In the genomic region with DNA sequence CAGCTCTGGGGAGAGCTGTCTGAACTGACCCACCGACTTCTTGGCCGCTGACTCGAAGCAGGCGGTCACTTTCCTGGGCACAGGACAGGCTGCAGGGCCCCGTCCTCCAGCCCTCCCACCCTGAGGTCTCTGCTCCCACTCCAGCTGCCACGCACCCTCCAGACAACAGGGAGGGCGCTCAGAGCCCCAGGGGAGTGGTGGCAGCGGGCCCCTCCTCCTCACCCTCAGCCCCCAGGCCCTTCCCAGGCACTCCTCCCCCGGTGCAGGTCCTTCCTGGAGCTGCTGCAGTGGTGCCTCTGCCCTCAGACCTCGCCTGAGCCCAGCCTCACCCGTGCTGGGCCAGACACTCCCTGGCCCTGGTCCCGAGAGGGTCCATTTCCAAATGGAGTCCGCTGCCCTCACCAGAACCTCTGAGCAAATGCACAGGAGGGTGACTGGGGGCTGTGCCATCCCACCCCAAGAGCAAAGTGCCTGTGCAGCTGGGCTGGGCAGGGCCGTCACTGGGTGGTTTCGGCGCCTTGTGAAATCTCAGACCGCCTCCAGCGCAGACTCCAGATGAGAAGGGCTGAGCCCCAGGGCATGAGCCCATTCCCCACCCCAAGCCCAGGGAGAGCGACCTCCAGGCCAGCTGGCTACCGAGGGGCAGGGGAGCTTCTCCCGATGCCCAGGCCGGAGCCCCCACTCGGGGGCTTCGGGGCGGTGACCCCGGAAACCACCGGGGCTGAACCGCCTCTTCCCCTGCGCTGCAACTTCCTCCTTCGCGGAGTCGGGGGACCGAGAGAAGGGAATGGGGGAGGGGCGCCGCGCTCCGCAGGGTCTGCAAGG, we compare ENCODE assay signal across 8 cellular contexts. TPM values are rescaled to one million over a fixed set of nuclear protein-coding genes. Genes with fewer than 3 reads are reported as not detected.
DNase-seq lines count a peak whose midpoint lies in the region; ATAC-seq and TF ChIP-seq lines count a peak whose summit lies in the region.

No MANE protein-coding gene starts in this region.

- H3K4me1 Mint-ChIP-seq in activated CD4-positive, alpha-beta T cell treated with anti-CD3 and anti-CD28 coated beads for 36 hours, result peaks cover 15% of the 10 kb centered on the region

- POLR2A ChIA-PET in activated CD4-positive, alpha-beta T cell treated with anti-CD3 and anti-CD28 coated beads for 36 hours (lab: Charles Lee), result interaction anchor here (0.8 kb wide), 1 partner anchor 13 kb away, joined by 5 read pairs; no protein-coding TSS in a partner anchor
- POLR2A ChIA-PET in RWPE1 (lab: Yijun Ruan, JAX; ENCODE audit: low non-redundant PET), result no interaction called here

- no peaks in the 10 kb centered on the region for H3K27me3 Mint-ChIP-seq in activated CD4-positive, alpha-beta T cell treated with anti-CD3 and anti-CD28 coated beads for 36 hours

- H3K9me3 Mint-ChIP-seq in activated CD4-positive, alpha-beta T cell treated with anti-CD3 and anti-CD28 coated beads for 36 hours (ENCODE audit: low read depth), result no peaks in the 10 kb centered on the region

- H3K9ac ChIP-seq in mucosa of stomach (ENCODE audit: low read length), result peak overlapping the region; percentile 81

- peak; percentile 48 for DNase-seq in activated CD4-positive, alpha-beta T cell treated with anti-CD3 and anti-CD28 coated beads for 36 hours
- no peak for DNase-seq in activated CD4-positive, alpha-beta T cell treated with anti-CD3 and anti-CD28 coated beads, Interleukin-2, amount 50 U/mL, for 4 hours
- DNase-seq in RWPE1 (ENCODE audit: low spot score), result no peak
- DNase-seq in ecto neural progenitor cell (ENCODE audit: low spot score), result peak; percentile 70
- DNase-seq in vagina (ENCODE audit: extremely low spot score in 2 of 2), result no peak
- no peak for DNase-seq in posterior cingulate gyrus

- intact Hi-C loops in activated CD4-positive, alpha-beta T cell treated with anti-CD3 and anti-CD28 coated beads for 36 hours (cut with DNase I, micrococcal nuclease), result loop anchor here in 1 of 2 experiments (2.0 kb wide), 3 partner anchors 15 to 197 kb away; partner anchors contain the start of gene ZFPM1
- intact Hi-C loops in vagina (cut with DNase I), result no loop called here
- intact Hi-C loops in posterior cingulate gyrus (cut with DNase I), result no loop called here

- H3K4me3 Mint-ChIP-seq in activated CD4-positive, alpha-beta T cell treated with anti-CD3 and anti-CD28 coated beads for 36 hours, result peak overlapping the region; percentile 85

- H3K36me3 ChIP-seq in mucosa of stomach (ENCODE audit: control insufficient read depth, insufficient read depth, low read length) (no peaks in the 10 kb centered on the region), vagina (no peaks in the 10 kb centered on the region)

- H3K27me3 ChIP-seq in mucosa of stomach (ENCODE audit: control insufficient read depth, insufficient read depth, low read length) (no peaks in the 10 kb centered on the region), vagina (no peaks in the 10 kb centered on the region)

- peak overlapping the region; percentile 71 for H3K27ac ChIP-seq in RWPE1
- H3K27ac ChIP-seq in vagina, result peak overlapping the region; percentile 71

- TF ChIP-seq CTCF in RWPE1 (conservative IDR thresholded peaks at IDR 0.05; ENCODE audit: low read depth) (no peak), vagina (IDR thresholded peaks at IDR 0.05) (no peak)

- peaks cover 17% of the 10 kb centered on the region for H3K36me3 Mint-ChIP-seq in activated CD4-positive, alpha-beta T cell treated with anti-CD3 and anti-CD28 coated beads for 36 hours (ENCODE audit: low read depth)

- H3K27ac Mint-ChIP-seq in activated CD4-positive, alpha-beta T cell treated with anti-CD3 and anti-CD28 coated beads for 36 hours, result peak overlapping the region; percentile 85

- CTCF ChIA-PET in activated CD4-positive, alpha-beta T cell treated with anti-CD3 and anti-CD28 coated beads for 36 hours (lab: Charles Lee), result no interaction called here
- CTCF ChIA-PET in RWPE1 (lab: Yijun Ruan, JAX), result interaction anchor here (0.6 to 1.1 kb wide), 3 partner anchors 17 to 722 kb away, joined by 3 to 6 read pairs (median 4); no protein-coding TSS in a partner anchor

- no peak for TF ChIP-seq POLR2A in vagina (IDR thresholded peaks at IDR 0.05)

- H3K4me1 ChIP-seq in mucosa of stomach (ENCODE audit: control insufficient read depth, insufficient read depth, low read length), result peaks cover 20% of the 10 kb centered on the region
- H3K4me1 ChIP-seq in vagina, result peaks cover 27% of the 10 kb centered on the region

- peak overlapping the region; percentile 87 for H3K4me3 ChIP-seq in mucosa of stomach (ENCODE audit: low read length)
- peak overlapping the region; percentile 73 to 74 for H3K4me3 ChIP-seq in vagina

- ATAC-seq in activated CD4-positive, alpha-beta T cell treated with anti-CD3 and anti-CD28 coated beads for 36 hours, result no peak
- peak; percentile 3 for ATAC-seq in HG02981 (IDR thresholded peaks at IDR 0.05; ENCODE audit: unreplicated experiment)

- no peaks in the 10 kb centered on the region for H3K9me3 ChIP-seq in mucosa of stomach (ENCODE audit: control insufficient read depth, low read length)
- no peaks in the 10 kb centered on the region for H3K9me3 ChIP-seq in vagina

RNA-seq across cellular contexts. Expression of gene CYBA, which starts 0.7 kb away (rescaled TPM):
- total RNA-seq in activated CD4-positive, alpha-beta T cell treated with anti-CD3 and anti-CD28 coated beads for 36 hours, result 100 to 1,000 TPM; 155 to 200 TPM
- 188 TPM for total RNA-seq in vagina

RNA-seq across cellular contexts. Expression of gene IL17C, which starts 11.8 kb away (rescaled TPM):
- total RNA-seq in activated CD4-positive, alpha-beta T cell treated with anti-CD3 and anti-CD28 coated beads for 36 hours, result under 1 TPM in 1 of 2 experiments, not detected in 1; 0.18 TPM
- total RNA-seq in vagina, result not detected

RNA-seq across cellular contexts. Expression of gene MVD, which starts 12.8 kb away (rescaled TPM):
- total RNA-seq in activated CD4-positive, alpha-beta T cell treated with anti-CD3 and anti-CD28 coated beads for 36 hours, result 10 to 100 TPM; 62.8 to 81.1 TPM
- total RNA-seq in vagina, result 33.1 TPM

RNA-seq across cellular contexts. Expression of gene SNAI3, which starts 36.2 kb away (rescaled TPM):
- 1 to 10 TPM; 3.6 to 4.1 TPM for total RNA-seq in activated CD4-positive, alpha-beta T cell treated with anti-CD3 and anti-CD28 coated beads for 36 hours
- not detected for total RNA-seq in vagina

RNA-seq across cellular contexts. Expression of gene RNF166, which starts 56.1 kb away (rescaled TPM):
- total RNA-seq in activated CD4-positive, alpha-beta T cell treated with anti-CD3 and anti-CD28 coated beads for 36 hours, result 10 to 100 TPM; 44.0 to 49.7 TPM
- 26.5 TPM for total RNA-seq in vagina

Comparison
In these comparisons a context has a peak if more than half of its experiments do, and no peak if none do; other contexts are left out.
1. DNase-seq: peak in activated CD4-positive, alpha-beta T cell treated with anti-CD3 and anti-CD28 coated beads for 36 hours (single experiment) and ecto neural progenitor cell (single experiment); none in activated CD4-positive, alpha-beta T cell treated with anti-CD3 and anti-CD28 coated beads, Interleukin-2, amount 50 U/mL, for 4 hours (0 of 2), RWPE1 (single experiment), vagina (0 of 2) and posterior cingulate gyrus (0 of 10).